In the genomic region with DNA sequence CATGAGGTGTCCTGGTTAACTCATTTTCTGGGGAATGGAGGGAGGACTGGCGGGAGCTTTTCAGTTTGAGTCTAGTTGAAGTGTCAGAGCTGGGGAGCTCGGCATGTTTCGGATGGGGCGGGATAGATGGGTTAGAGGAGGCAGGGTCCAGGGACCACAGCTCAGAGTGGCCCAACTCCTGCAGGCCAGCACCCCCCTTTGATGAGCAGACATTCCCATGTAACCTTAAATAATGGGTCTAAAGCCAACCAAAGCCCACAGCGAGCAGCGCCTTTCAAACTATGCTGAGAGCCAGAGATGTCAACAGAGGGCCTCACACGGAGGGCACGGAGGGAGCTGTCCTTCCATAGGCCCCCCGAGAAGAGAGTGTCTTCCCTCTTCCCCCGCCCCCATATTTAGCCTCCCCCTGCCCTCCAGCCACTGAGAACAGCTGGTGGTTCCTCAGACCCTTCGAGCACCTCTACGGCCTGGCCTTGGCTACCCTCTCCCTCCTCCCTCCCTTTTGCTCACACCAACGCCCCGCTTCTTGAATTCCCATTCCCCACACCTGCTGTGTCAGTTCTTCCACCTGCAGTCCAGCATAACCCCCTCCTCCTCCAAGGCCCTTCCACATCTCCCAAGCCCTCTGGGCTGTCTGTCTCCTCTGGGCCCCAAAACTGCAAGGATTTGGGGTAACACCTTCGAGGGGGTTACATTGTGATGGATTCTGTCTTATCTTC, we compare ENCODE assay signal across 15 cellular contexts.
"Had no signal": no experiment of that assay in that cellular context is flagged by ENCODE, and none has a peak within 500 bp of the region (broad histone marks: within the 10 kb centered on the region; RNA-seq: fewer than 3 reads in every experiment).

No MANE protein-coding gene starts in this region.

- H3K9me3 ChIP-seq: gastroesophageal sphincter, heart right ventricle, lower lobe of right lung, suprapubic skin had no signal

- H3K4me1 ChIP-seq: lower lobe of right lung, suprapubic skin had no signal

- DNase-seq: activated B cell treated with CpG ODN at 0.5 μM for 24 hours; activated CD4-positive, alpha-beta memory T cell treated with anti-CD3 and anti-CD28 coated beads, Interleukin-2, amount 10 ng/mL, durations not matched to agents 7 days and 5 days; activated CD4-positive, alpha-beta T cell treated with anti-CD3 and anti-CD28 coated beads for 48 hours; activated CD8-positive, alpha-beta memory T cell treated with anti-CD3 and anti-CD28 coated beads, Interleukin-2, amount 10 ng/mL, durations not matched to agents 7 days and 5 days; activated naive CD4-positive, alpha-beta T cell treated with Interleukin-2 at 50 U/mL for 16 hours; effector CD8-positive, alpha-beta T cell; heart right ventricle; left colon; lower lobe of right lung; stimulated activated naive CD8-positive, alpha-beta T cell treated with anti-CD3 and anti-CD28 coated beads, Interleukin-15, Interleukin-2, amounts not matched to agents 100 U/mL and 50 U/mL, for 24 hours had no signal

- H3K9me3 Mint-ChIP-seq: activated B cell treated with CpG ODN at 0.5 μM for 24 hours; activated CD4-positive, alpha-beta memory T cell treated with anti-CD3 and anti-CD28 coated beads, Interleukin-2, amount 10 ng/mL, durations not matched to agents 7 days and 5 days; mesothelial cell of epicardium; nephron; T-helper 2 cell treated with Interferon-gamma antibody and Interleukin-4, amounts not matched to agents 5 μg/mL and 100 μg/mL, for 36 hours had no signal

- H3K27me3 Mint-ChIP-seq: activated CD8-positive, alpha-beta memory T cell treated with anti-CD3 and anti-CD28 coated beads, Interleukin-2, amount 10 ng/mL, durations not matched to agents 7 days and 5 days had no signal

- H3K4me3 ChIP-seq: gastroesophageal sphincter, heart right ventricle, lower lobe of right lung, suprapubic skin had no signal

- H3K27ac ChIP-seq: gastroesophageal sphincter, lower lobe of right lung, suprapubic skin had no signal

- H3K4me1 Mint-ChIP-seq: activated CD4-positive, alpha-beta memory T cell treated with anti-CD3 and anti-CD28 coated beads, Interleukin-2, amount 10 ng/mL, durations not matched to agents 7 days and 5 days; activated CD8-positive, alpha-beta memory T cell treated with anti-CD3 and anti-CD28 coated beads, Interleukin-2, amount 10 ng/mL, durations not matched to agents 7 days and 5 days; mesothelial cell of epicardium had no signal

- H3K36me3 Mint-ChIP-seq: activated CD8-positive, alpha-beta memory T cell treated with anti-CD3 and anti-CD28 coated beads, Interleukin-2, amount 10 ng/mL, durations not matched to agents 7 days and 5 days; mesothelial cell of epicardium had no signal

- H3K4me3 Mint-ChIP-seq: activated B cell treated with CpG ODN at 0.5 μM for 24 hours; activated CD4-positive, alpha-beta memory T cell treated with anti-CD3 and anti-CD28 coated beads, Interleukin-2, amount 10 ng/mL, durations not matched to agents 7 days and 5 days; activated CD8-positive, alpha-beta memory T cell treated with anti-CD3 and anti-CD28 coated beads, Interleukin-2, amount 10 ng/mL, durations not matched to agents 7 days and 5 days; mesothelial cell of epicardium; nephron; T-helper 2 cell treated with Interferon-gamma antibody and Interleukin-4, amounts not matched to agents 5 μg/mL and 100 μg/mL, for 36 hours had no signal

- H3K36me3 ChIP-seq: gastroesophageal sphincter, heart right ventricle, lower lobe of right lung, suprapubic skin had no signal

- H3K27ac Mint-ChIP-seq: activated B cell treated with CpG ODN at 0.5 μM for 24 hours; activated CD4-positive, alpha-beta memory T cell treated with anti-CD3 and anti-CD28 coated beads, Interleukin-2, amount 10 ng/mL, durations not matched to agents 7 days and 5 days; activated CD8-positive, alpha-beta memory T cell treated with anti-CD3 and anti-CD28 coated beads, Interleukin-2, amount 10 ng/mL, durations not matched to agents 7 days and 5 days; mesothelial cell of epicardium; T-helper 2 cell treated with Interferon-gamma antibody and Interleukin-4, amounts not matched to agents 5 μg/mL and 100 μg/mL, for 36 hours had no signal

- ATAC-seq: activated CD8-positive, alpha-beta memory T cell treated with anti-CD3 and anti-CD28 coated beads, Interleukin-2, amount 10 ng/mL, durations not matched to agents 7 days and 5 days; gastroesophageal sphincter; left colon had no signal
